ENCODE assay signal across 8 cellular contexts in the genomic region with DNA sequence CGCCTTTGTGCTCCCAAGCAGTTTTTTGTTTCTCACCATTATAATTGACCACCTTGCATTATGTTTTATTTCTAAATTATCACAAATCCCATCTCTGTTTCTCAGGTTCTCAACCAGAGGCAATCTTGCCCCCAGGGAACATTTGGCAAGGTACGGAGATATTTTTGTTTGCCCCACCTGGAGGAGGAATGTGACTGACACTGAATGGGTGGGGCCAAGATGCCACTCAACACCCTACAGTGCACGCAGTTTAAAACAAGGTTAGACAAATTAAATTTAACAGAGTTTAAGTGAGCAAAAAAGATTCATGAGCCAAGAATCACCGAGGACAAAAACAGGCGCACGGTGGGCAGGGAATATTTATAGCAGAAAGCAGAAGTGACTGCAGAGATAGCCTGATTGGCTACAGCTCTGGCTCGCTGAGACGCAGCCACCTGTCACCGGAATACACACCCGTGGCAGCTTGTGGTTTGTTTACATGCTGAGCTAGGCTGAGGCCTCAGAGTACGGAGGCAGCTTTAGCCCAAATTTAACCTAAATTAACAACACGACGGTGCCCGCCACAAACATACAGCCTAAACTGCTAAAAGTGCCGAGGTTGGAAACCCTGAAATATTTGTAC.
DNase-seq lines count a peak whose midpoint lies in the region; ATAC-seq and TF ChIP-seq lines count a peak whose summit lies in the region.

No MANE protein-coding gene starts in this region.

- no peak overlapping the region for H2AFZ ChIP-seq in OCI-LY7 (ENCODE audit: low read length)

- POLR2A ChIA-PET in CD4-positive, alpha-beta T cell (lab: Charles Lee), result interaction anchor here (0.5 to 2.6 kb wide), 7 partner anchors 8 to 239 kb away, joined by 3 to 17 read pairs (median 5); a partner anchor contains a TSS
- POLR2A ChIA-PET in OCI-LY7 (lab: Charles Lee), result no interaction called here

- H3K4me3 Mint-ChIP-seq in CD4-positive, alpha-beta T cell, result peak overlapping the region; percentile 85

- no peaks in the 10 kb centered on the region for H3K9me2 ChIP-seq in OCI-LY7 (ENCODE audit: insufficient read depth, low read length)

- peaks cover 22% of the 10 kb centered on the region for H3K4me1 Mint-ChIP-seq in CD4-positive, alpha-beta T cell (ENCODE audit: low read depth)

- H3K9me3 Mint-ChIP-seq in CD4-positive, alpha-beta T cell, result no peaks in the 10 kb centered on the region

- peak overlapping the region; percentile 64 for H3K27ac ChIP-seq in CD4-positive, alpha-beta T cell (ENCODE audit: low read depth, low read length)
- peak overlapping the region; percentile 53 for H3K27ac ChIP-seq in OCI-LY7 (ENCODE audit: low read depth, low read length, poor library complexity, severe bottlenecking)

- no peaks in the 10 kb centered on the region for H3K36me3 Mint-ChIP-seq in CD4-positive, alpha-beta T cell (ENCODE audit: low read depth)

- no peaks in the 10 kb centered on the region for H3K27me3 ChIP-seq in CD4-positive, alpha-beta T cell (ENCODE audit: control insufficient read depth, insufficient read depth, low read length)

- BruUV-seq in OCI-LY7 (replicated peaks; lab: Mats Ljungman, UMichigan), result no TSS peak

- intact Hi-C loops in CD4-positive, alpha-beta T cell (cut with DNase I, micrococcal nuclease), result loop anchor here (1.0 to 5.0 kb wide), 5 partner anchors 41 to 239 kb away; a partner anchor contains a TSS
- intact Hi-C loops in OCI-LY7 (cut with micrococcal nuclease; ENCODE audit: unreplicated experiment), result loop anchor here (10.0 kb wide), 1 partner anchor 173 kb away; a partner anchor contains a TSS

- H3K36me3 ChIP-seq in OCI-LY7 (ENCODE audit: insufficient read depth, low read length), result no peaks in the 10 kb centered on the region

- CTCF ChIA-PET in CD4-positive, alpha-beta T cell (lab: Charles Lee), result no interaction called here
- CTCF ChIA-PET in OCI-LY7 (lab: Charles Lee; ENCODE audit: unreplicated experiment), result no interaction called here

- H3K4me1 ChIP-seq in OCI-LY7 (ENCODE audit: insufficient read depth, low read length, poor library complexity, severe bottlenecking), result no peaks in the 10 kb centered on the region

- peak overlapping the region; percentile 25; the same call in 1 of the 2 replicates for H3K4me2 ChIP-seq in OCI-LY7 (ENCODE audit: low read length)

- TF ChIP-seq CTCF in CD4-positive, alpha-beta T cell (IDR thresholded peaks at IDR 0.05), result no peak
- TF ChIP-seq CTCF in OCI-LY7 (conservative IDR thresholded peaks at IDR 0.05; ENCODE audit: low read length), result no peak

- H3K9me3 ChIP-seq in CD4-positive, alpha-beta T cell (ENCODE audit: control insufficient read depth, low read length), result no peaks in the 10 kb centered on the region
- H3K9me3 ChIP-seq in OCI-LY7 (ENCODE audit: low read length), result no peaks in the 10 kb centered on the region

- no peaks in the 10 kb centered on the region for H3K79me2 ChIP-seq in OCI-LY7 (ENCODE audit: insufficient read depth, low read depth, low read length)

- no peaks in the 10 kb centered on the region for H4K20me1 ChIP-seq in OCI-LY7 (ENCODE audit: insufficient read depth, low read length)

- DNase-seq in CD4-positive, alpha-beta T cell, result peak; percentile 49 to 84 (median 62)
- DNase-seq in OCI-LY7 (ENCODE audit: low spot score), result peak; percentile 41
- DNase-seq in activated T-helper 9 cell treated with anti-CD3 and anti-CD28 coated beads, Interleukin-2, amount 50 U/mL, for 16 hours (ENCODE audit: low read depth), result peak; percentile 23
- peak in 2 of 3 donors; percentile 11 to 22 for DNase-seq in stimulated activated CD4-positive, alpha-beta T cell treated with anti-CD3 and anti-CD28 coated beads, Interleukin-12 subunit alpha, Interleukin-12 subunit beta, amount 100 ng/mL, for 48 hours (ENCODE audit: low read depth in 2 of 3, low spot score in 1 of 3)
- no peak for DNase-seq in HUDEP-2 (lab: John Stamatoyannopoulos, UW; ENCODE audit: unreplicated experiment in 76 of 76)
- no peak for DNase-seq in superior temporal gyrus (ENCODE audit: extremely low spot score)

- no peaks in the 10 kb centered on the region for H3K27me3 Mint-ChIP-seq in CD4-positive, alpha-beta T cell

- peak; percentile 100 for ATAC-seq in CD4-positive, alpha-beta T cell (ENCODE audit: poor library complexity)
- ATAC-seq in GM19351 (IDR thresholded peaks at IDR 0.05; ENCODE audit: unreplicated experiment) (peak; percentile 95), HG03196 (IDR thresholded peaks at IDR 0.05; ENCODE audit: unreplicated experiment) (peak; percentile 96)

- peak overlapping the region; percentile 94 for H3K27ac Mint-ChIP-seq in CD4-positive, alpha-beta T cell

- H3K4me3 ChIP-seq in OCI-LY7 (ENCODE audit: low read depth, low read length, poor library complexity, severe bottlenecking), result no peak overlapping the region

Comparison
In these comparisons a context has a peak if more than half of its experiments do, and no peak if none do; other contexts are left out.
1. DNase-seq: peak in CD4-positive, alpha-beta T cell (10 of 10), OCI-LY7 (single experiment), activated T-helper 9 cell treated with anti-CD3 and anti-CD28 coated beads, Interleukin-2, amount 50 U/mL, for 16 hours (single experiment) and stimulated activated CD4-positive, alpha-beta T cell treated with anti-CD3 and anti-CD28 coated beads, Interleukin-12 subunit alpha, Interleukin-12 subunit beta, amount 100 ng/mL, for 48 hours (2 of 3); none in HUDEP-2 (0 of 76) and superior temporal gyrus (single experiment).
2. Peak in every context shown above with its lines, with median percentiles within 50 percentile points of each other: ATAC-seq.